In the genomic region with DNA sequence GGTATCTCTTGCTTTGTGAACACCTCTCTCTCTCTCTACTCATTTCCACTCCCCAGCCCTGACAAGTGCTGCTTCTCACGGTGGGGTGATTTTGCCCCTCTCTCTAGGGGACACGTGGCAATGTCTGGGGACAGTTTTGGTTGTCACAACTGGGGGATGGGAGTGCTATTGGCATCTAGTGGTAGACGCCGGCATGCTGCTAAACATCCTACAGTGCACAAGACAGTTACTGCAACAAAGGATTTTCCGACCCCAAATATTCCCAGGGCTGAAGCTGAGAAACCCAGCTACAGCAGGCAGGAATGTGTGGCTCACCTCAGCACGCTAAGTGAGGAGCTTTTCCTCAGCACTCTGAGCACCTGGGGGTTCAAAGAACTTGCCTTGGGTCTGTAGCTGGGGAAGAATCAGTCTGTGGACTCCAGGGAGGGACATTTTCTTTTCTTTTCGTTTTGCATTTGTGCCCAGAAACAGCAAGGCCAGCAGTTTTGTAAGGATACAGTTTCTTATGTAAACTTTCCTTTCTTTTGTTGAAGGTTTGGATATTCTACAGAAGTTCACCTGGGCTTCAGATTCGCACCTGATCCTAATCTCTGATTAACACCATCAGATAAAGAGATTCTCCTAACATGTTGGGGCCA, we compare ENCODE assay signal across 14 cellular contexts.
"Had no signal": no experiment of that assay in that cellular context is flagged by ENCODE, and none has a peak within 500 bp of the region (broad histone marks: within the 10 kb centered on the region; RNA-seq: fewer than 3 reads in every experiment).

No MANE protein-coding gene starts in this region.

- H3K36me3 Mint-ChIP-seq: activated naive CD8-positive, alpha-beta T cell; immature natural killer cell; naive B cell; stimulated activated effector memory CD8-positive, alpha-beta T cell treated with anti-CD3 and anti-CD28 coated beads, Interleukin-12 subunit alpha, Interleukin-12 subunit beta, amount 100 ng/mL, for 72 hours had no signal

- H3K9me3 Mint-ChIP-seq: stimulated activated effector memory CD8-positive, alpha-beta T cell treated with anti-CD3 and anti-CD28 coated beads, Interleukin-12 subunit alpha, Interleukin-12 subunit beta, amount 100 ng/mL, for 72 hours had no signal

- H3K4me3 ChIP-seq: esophagus muscularis mucosa, lung, smooth muscle cell, thyroid gland had no signal

- H3K27me3 Mint-ChIP-seq: activated CD4-positive, alpha-beta T cell treated with anti-CD3 and anti-CD28 coated beads for 36 hours; activated naive CD8-positive, alpha-beta T cell had no signal

- H3K4me1 Mint-ChIP-seq: activated CD4-positive, alpha-beta T cell treated with anti-CD3 and anti-CD28 coated beads for 36 hours; immature natural killer cell; naive B cell; stimulated activated effector memory CD8-positive, alpha-beta T cell treated with anti-CD3 and anti-CD28 coated beads, Interleukin-12 subunit alpha, Interleukin-12 subunit beta, amount 100 ng/mL, for 72 hours had no signal

- H3K4me3 Mint-ChIP-seq: activated CD4-positive, alpha-beta T cell treated with anti-CD3 and anti-CD28 coated beads for 36 hours; activated naive CD8-positive, alpha-beta T cell; immature natural killer cell; naive B cell; stimulated activated effector memory CD8-positive, alpha-beta T cell treated with anti-CD3 and anti-CD28 coated beads, Interleukin-12 subunit alpha, Interleukin-12 subunit beta, amount 100 ng/mL, for 72 hours had no signal

- H3K4me2 ChIP-seq: smooth muscle cell had no signal

- H3K4me1 ChIP-seq: esophagus muscularis mucosa, thyroid gland had no signal

- H3K27me3 ChIP-seq: esophagus muscularis mucosa, thyroid gland had no signal

- H3K27ac ChIP-seq: esophagus muscularis mucosa, thyroid gland, VCaP had no signal

- DNase-seq: activated CD4-positive, alpha-beta T cell treated with anti-CD3 and anti-CD28 coated beads for 36 hours; activated effector memory CD4-positive, alpha-beta T cell treated with anti-CD3 and anti-CD28 coated beads, Interleukin-2, amount 50 U/mL, for 16 hours; activated T-cell treated with anti-CD3 and anti-CD28 coated beads, Interleukin-2, amount 50 U/mL, for 1 hour; aorta; naive B cell; right cardiac atrium; thyroid gland had no signal

- H3K27ac Mint-ChIP-seq: activated CD4-positive, alpha-beta T cell treated with anti-CD3 and anti-CD28 coated beads for 36 hours; activated naive CD8-positive, alpha-beta T cell; stimulated activated effector memory CD8-positive, alpha-beta T cell treated with anti-CD3 and anti-CD28 coated beads, Interleukin-12 subunit alpha, Interleukin-12 subunit beta, amount 100 ng/mL, for 72 hours had no signal

- H3K9me3 ChIP-seq: esophagus muscularis mucosa, thyroid gland had no signal

- ATAC-seq: activated CD4-positive, alpha-beta T cell treated with anti-CD3 and anti-CD28 coated beads for 36 hours; right cardiac atrium; stimulated activated effector memory CD8-positive, alpha-beta T cell treated with anti-CD3 and anti-CD28 coated beads, Interleukin-12 subunit alpha, Interleukin-12 subunit beta, amount 100 ng/mL, for 72 hours had no signal

- H3K36me3 ChIP-seq: esophagus muscularis mucosa, thyroid gland had no signal
